8 cellular contexts compared by ENCODE assay signal in the genomic region with DNA sequence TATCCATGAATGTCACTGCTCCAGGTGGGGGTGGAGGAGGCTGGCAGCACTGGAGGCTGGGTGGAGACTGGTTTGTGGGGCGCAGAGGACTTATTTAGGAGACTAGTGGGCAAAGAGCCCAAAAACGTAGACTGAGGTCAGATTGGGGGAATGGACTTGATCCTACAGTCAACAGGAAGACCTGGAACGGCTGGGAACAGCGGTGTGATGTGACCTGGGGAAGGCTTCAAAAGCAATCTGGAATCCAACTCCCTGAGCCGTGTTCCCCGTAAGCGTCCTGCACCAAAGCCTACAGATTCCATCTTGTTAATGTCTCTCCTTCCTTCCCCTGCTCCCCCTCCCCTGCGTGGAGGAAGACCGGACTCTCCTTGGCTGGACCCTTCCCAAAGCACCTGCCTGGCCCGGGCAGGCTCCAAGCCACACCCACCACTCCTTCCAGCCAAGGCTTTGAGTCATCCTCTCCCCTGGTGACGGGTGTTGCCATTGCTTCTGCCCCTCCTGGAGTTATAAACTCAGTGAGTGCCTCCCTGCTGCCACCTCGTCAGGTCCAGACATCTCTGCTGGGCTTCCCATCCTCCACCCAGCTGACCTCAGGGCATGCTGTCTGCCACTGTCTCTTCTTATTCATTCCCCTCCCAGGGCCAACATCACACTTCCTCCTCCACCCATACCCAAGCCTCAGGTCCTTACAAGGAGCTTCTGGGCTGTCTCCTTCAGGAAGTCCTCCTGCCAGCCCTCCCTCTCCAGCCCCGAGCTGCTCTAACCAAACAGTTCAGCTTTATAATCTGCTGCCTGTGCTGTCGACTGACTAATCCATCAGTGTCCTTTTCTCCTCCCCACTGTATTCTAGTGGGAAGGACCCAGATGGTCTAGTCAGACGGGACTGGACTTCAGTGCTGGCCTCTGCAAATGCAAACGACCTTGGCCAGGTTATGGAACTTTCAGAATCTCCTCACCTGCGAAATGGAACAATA. TPM values are rescaled to one million over a fixed set of nuclear protein-coding genes. Genes with fewer than 3 reads are reported as not detected.
A peak's percentile ranks its signal among the peaks of the same experiment; 100 is the strongest.
DNase-seq lines count a peak whose midpoint lies in the region; ATAC-seq, FAIRE-seq and TF ChIP-seq lines count a peak whose summit lies in the region.

No MANE protein-coding gene starts in this region.

- in situ Hi-C loops in astrocyte of the spinal cord (cut with HindIII; ENCODE audit: low sequenced_read_pairs) (no loop called here), gastrocnemius medialis (cut with MboI; ENCODE audit: low sequenced_read_pairs in 4 of 4) (no loop called here)

- no peaks in the 10 kb centered on the region for H3K27me3 ChIP-seq in gastrocnemius medialis

- ATAC-seq in SK-N-SH treated with all-trans-retinoic acid at 6 μM for 48 hours (peak; percentile 60), gastrocnemius medialis (peak; percentile 75 to 82), GM19395 (IDR thresholded peaks at IDR 0.05; ENCODE audit: unreplicated experiment) (no peak)

- intact Hi-C loops in gastrocnemius medialis (cut with DNase I; ENCODE audit: low total_unique reads) = loop anchor here (1.0 to 10.0 kb wide), 5 partner anchors 33 to 869 kb away; no protein-coding TSS in a partner anchor

- no peaks in the 10 kb centered on the region for H3K36me3 ChIP-seq in gastrocnemius medialis

- H3K27ac ChIP-seq in gastrocnemius medialis = peak overlapping the region; percentile 94 to 99 (median 94)

- no peaks in the 10 kb centered on the region for H3K9me3 ChIP-seq in gastrocnemius medialis

- H3K4me1 ChIP-seq in gastrocnemius medialis = peaks cover 29 to 32% of the 10 kb centered on the region in 2 donors

- DNase-seq in CMK (ENCODE audit: low read depth) (peak; percentile 61), HTR-8/SVneo (ENCODE audit: insufficient read length, low spot score) (peak; percentile 86), astrocyte of the spinal cord (ENCODE audit: low read depth, low spot score) (peak; percentile 80), hepatic stellate cell (ENCODE audit: low spot score) (peak; percentile 78), gastrocnemius medialis (peak; percentile 74 to 91), NCI-H2107 (lab: John Stamatoyannopoulos, UW) (no peak)

- TF ChIP-seq CTCF in astrocyte of the spinal cord (IDR thresholded peaks at IDR 0.05; ENCODE audit: low read depth, low read length) (no peak), gastrocnemius medialis (IDR thresholded peaks at IDR 0.05 in 4 of 5, conservative IDR thresholded peaks at IDR 0.05 in 1 of 5) (no peak)

- no peak overlapping the region for H3K4me3 ChIP-seq in astrocyte of the spinal cord (ENCODE audit: low read depth, low read length)
- H3K4me3 ChIP-seq in gastrocnemius medialis = peak overlapping the region; percentile 74 to 89 (median 86)

- peak in 1 of 2 donors; percentile 34 for TF ChIP-seq POLR2A in gastrocnemius medialis (IDR thresholded peaks at IDR 0.05)

- FAIRE-seq in HTR-8/SVneo (lab: Jason Lieb, UNC) = peak; percentile 75

TF ChIP-seq in SK-N-SH treated with all-trans-retinoic acid at 6 μM for 48 hours, 23 proteins besides CTCF, POLR2A, EP300 and RAD21:
- no peak for TF ChIP-seq ESRRG (CRISPR knock-in tag; IDR thresholded peaks at IDR 0.05)
- no peak for TF ChIP-seq CREB5 (CRISPR knock-in tag; IDR thresholded peaks at IDR 0.05; ENCODE audit: low read depth)
- no peak for TF ChIP-seq PPARA (CRISPR knock-in tag; IDR thresholded peaks at IDR 0.05; ENCODE audit: borderline replicate concordance)
- TF ChIP-seq ZFP3 (CRISPR knock-in tag; IDR thresholded peaks at IDR 0.05) = no peak
- no peak for TF ChIP-seq OSR1 (CRISPR knock-in tag; IDR thresholded peaks at IDR 0.05)
- TF ChIP-seq BACH2 (CRISPR knock-in tag; IDR thresholded peaks at IDR 0.05; ENCODE audit: borderline replicate concordance) = no peak
- TF ChIP-seq PATZ1 (CRISPR knock-in tag; IDR thresholded peaks at IDR 0.05; ENCODE audit: borderline replicate concordance) = no peak
- TF ChIP-seq ZFP30 (CRISPR knock-in tag; IDR thresholded peaks at IDR 0.05) = no peak
- no peak for TF ChIP-seq TOX (CRISPR knock-in tag; IDR thresholded peaks at IDR 0.05; ENCODE audit: borderline replicate concordance)
- TF ChIP-seq ZNF8 (CRISPR knock-in tag; IDR thresholded peaks at IDR 0.05) = no peak
- TF ChIP-seq RARB (CRISPR knock-in tag; IDR thresholded peaks at IDR 0.05) = no peak
- no peak for TF ChIP-seq TSHZ2 (CRISPR knock-in tag; IDR thresholded peaks at IDR 0.05)
- no peak for TF ChIP-seq ZC3H10 (CRISPR knock-in tag; IDR thresholded peaks at IDR 0.05)
- no peak for TF ChIP-seq ISL1 (CRISPR knock-in tag; IDR thresholded peaks at IDR 0.05)
TF ChIP-seq in SK-N-SH treated with all-trans-retinoic acid at 6 μM for 48 hours: peak in this region for 0.

RNA-seq across cellular contexts. Expression of gene CLSTN1, which starts 1.6 kb away (rescaled TPM):
- total RNA-seq in gastrocnemius medialis = 10 to 100 TPM in 3 of 4 donors, 1 to 10 TPM in 1; 8.5 to 25.7 (median 22.0) TPM
